In the genomic region with DNA sequence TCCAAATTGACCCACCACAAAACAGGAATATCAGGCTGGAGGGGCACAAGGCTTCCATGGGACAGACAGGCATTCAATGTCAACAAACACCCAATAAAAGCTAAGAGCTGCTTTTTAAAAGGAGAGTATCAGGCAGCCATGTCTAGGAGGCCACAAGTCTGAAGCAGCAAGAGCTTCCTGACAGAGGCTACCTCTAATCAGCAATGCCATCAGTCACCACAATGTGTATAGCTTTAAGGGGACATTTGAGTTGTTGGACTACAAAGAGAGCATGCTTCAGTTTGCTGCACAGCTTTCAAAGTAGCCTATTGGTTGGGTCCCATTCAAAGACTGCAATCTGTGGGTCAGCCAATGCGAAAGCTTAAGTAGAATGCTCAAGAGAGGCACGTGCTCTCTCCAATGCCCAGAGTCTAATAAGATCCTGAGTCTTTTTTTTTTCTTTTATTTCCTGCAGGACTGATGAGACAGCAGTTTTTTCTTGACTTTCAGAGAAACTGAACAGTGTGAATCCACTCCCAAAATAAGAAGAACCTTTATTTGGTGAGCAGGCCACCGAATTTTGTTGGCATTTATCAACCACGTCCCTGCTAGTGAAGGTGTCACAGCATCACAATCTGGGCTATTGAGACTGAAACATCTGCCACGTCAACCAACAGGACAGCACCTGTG, we compare ENCODE assay signal across 24 cellular contexts.
DNase-seq lines count a peak whose midpoint lies in the region; ATAC-seq, FAIRE-seq and TF ChIP-seq lines count a peak whose summit lies in the region.
"Had no signal": no experiment of that assay in that cellular context is flagged by ENCODE, and none has a peak within 500 bp of the region (broad histone marks: within the 10 kb centered on the region; RNA-seq: fewer than 3 reads in every experiment).

No MANE protein-coding gene starts in this region.

- FAIRE-seq in A204.1 (lab: Jason Lieb, UNC) (peak; percentile 19), A549 (lab: Jason Lieb, UNC) (no peak), bronchial epithelial cell (lab: Jason Lieb, UNC) (peak; percentile 60)
- FAIRE-seq: D721Med, GM12878, GM19239, H1 had no signal

- no peaks in the 10 kb centered on the region; the same call in 2 of the 3 replicates for H3K4me1 ChIP-seq in A549
- H3K4me1 ChIP-seq: BLaER1 treated with 17β-estradiol and CSF1 and Interleukin-3, amounts not matched to agents 10 nM and 100 nM had no signal

- no peak overlapping the region for H3K27ac ChIP-seq in A549
- H3K27ac ChIP-seq: BLaER1 treated with 17β-estradiol and CSF1 and Interleukin-3, amounts not matched to agents 10 nM and 100 nM; GM23248 had no signal

- TF ChIP-seq CTCF in A549 (IDR thresholded peaks at IDR 0.05) (no peak), bronchial epithelial cell (IDR thresholded peaks at IDR 0.05; ENCODE audit: insufficient read depth, low read length, severe bottlenecking) (no peak)

- no peak for TF ChIP-seq POLR2A in A549 (IDR thresholded peaks at IDR 0.05; ENCODE audit: low read length)

- CTCF ChIA-PET in A549 (lab: Yijun Ruan, JAX), result interaction anchor here (0.6 kb wide), 2 partner anchors 258 to 685 kb away, joined by 3 read pairs; no protein-coding TSS in a partner anchor

- TF ChIP-seq RAD21 in A549 (conservative IDR thresholded peaks at IDR 0.05 in 1 of 2, IDR thresholded peaks at IDR 0.05 in 1 of 2), result no peak

- ATAC-seq in A549 (no peak), HG03460 (IDR thresholded peaks at IDR 0.05; ENCODE audit: unreplicated experiment) (no peak)
- ATAC-seq: GM12878 had no signal

- WGBS in A549 (ENCODE audit: missing lambda C conversion rate), result 63% methylated on average over 5 of the region's 5 CpGs

- no peak overlapping the region for H3K4me2 ChIP-seq in A549
- H3K4me2 ChIP-seq: BLaER1 treated with 17β-estradiol and CSF1 and Interleukin-3, amounts not matched to agents 10 nM and 100 nM had no signal

- H3K9me3 ChIP-seq in A549, result no peaks in the 10 kb centered on the region
- H3K9me3 ChIP-seq: BE2C; BLaER1 treated with 17β-estradiol and CSF1 and Interleukin-3, amounts not matched to agents 10 nM and 100 nM had no signal

- DNase-seq in A549 (ENCODE audit: low read depth in 1 of 2, low spot score in 1 of 2), result no peak
- peak; percentile 45 for DNase-seq in OCI-M1 (lab: John Stamatoyannopoulos, UW)
- no peak for DNase-seq in bronchial epithelial cell (ENCODE audit: low read depth)
- no peak for DNase-seq in activated CD8-positive, alpha-beta memory T cell treated with anti-CD3 and anti-CD28 coated beads, Interleukin-2, amount 50 U/mL, for 4 hours
- no peak for DNase-seq in activated naive CD4-positive, alpha-beta T cell treated with anti-CD3 and anti-CD28 coated beads, Interleukin-2, amount 50 U/mL, for 16 hours
- DNase-seq: ACHN; AML-193; BE2C; CD4-positive, alpha-beta T cell; CD8-positive, alpha-beta memory T cell; DMS 273 treated with DMSO at 0.1 percent for 48 hours; DMS79; EL; GDM1; GM23248; H7; HCEC 1CT had no signal

- no peak for TF ChIP-seq EP300 in A549 (IDR thresholded peaks at IDR 0.05)

- H3K36me3 ChIP-seq in bronchial epithelial cell (ENCODE audit: control insufficient read depth, insufficient read depth, low read length), result no peaks in the 10 kb centered on the region
- H3K36me3 ChIP-seq: BLaER1 treated with 17β-estradiol and CSF1 and Interleukin-3, amounts not matched to agents 10 nM and 100 nM had no signal

- H3K4me3 ChIP-seq in A549, result no peak overlapping the region
- H3K4me3 ChIP-seq in bronchial epithelial cell (ENCODE audit: low read depth, low read length), result no peak overlapping the region
- H3K4me3 ChIP-seq: BLaER1 treated with 17β-estradiol and CSF1 and Interleukin-3, amounts not matched to agents 10 nM and 100 nM; GM12878; GM23248 had no signal

- no peaks in the 10 kb centered on the region for H3K27me3 ChIP-seq in bronchial epithelial cell (ENCODE audit: control insufficient read depth, insufficient read depth, low read length)
- H3K27me3 ChIP-seq: BE2C; BLaER1 treated with 17β-estradiol and CSF1 and Interleukin-3, amounts not matched to agents 10 nM and 100 nM had no signal

- POLR2A ChIA-PET in A549 (lab: Yijun Ruan, JAX), result interaction anchor here (0.6 kb wide), 1 partner anchor 23 kb away, joined by 4 read pairs; no protein-coding TSS in a partner anchor

TF ChIP-seq in A549, 52 proteins besides CTCF, POLR2A, EP300 and RAD21:
- TF ChIP-seq CHD4 (IDR thresholded peaks at IDR 0.05; ENCODE audit: borderline replicate concordance) (no peak), MAFK (IDR thresholded peaks at IDR 0.05; ENCODE audit: partially characterized antibody) (peak; percentile 52), CHD2 (IDR thresholded peaks at IDR 0.05; ENCODE audit: low read length, partially characterized antibody) (no peak)
- TF ChIP-seq, protein P1, sequence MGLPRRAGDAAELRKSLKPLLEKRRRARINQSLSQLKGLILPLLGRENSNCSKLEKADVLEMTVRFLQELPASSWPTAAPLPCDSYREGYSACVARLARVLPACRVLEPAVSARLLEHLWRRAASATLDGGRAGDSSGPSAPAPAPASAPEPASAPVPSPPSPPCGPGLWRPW (IDR thresholded peaks at IDR 0.05), result no peak
